In genomic region chr2:222982010-222982908, GRCh38 we compare ENCODE assay signal across 7 cellular contexts.
DNase-seq lines count a peak whose midpoint lies in the region; ATAC-seq and TF ChIP-seq lines count a peak whose summit lies in the region.

No MANE protein-coding gene starts in this region.

- H3K4me1 Mint-ChIP-seq in chondrocyte (ENCODE audit: low read depth): peaks cover 56% of the 10 kb centered on the region

- no peak overlapping the region for H3K4me3 Mint-ChIP-seq in chondrocyte (ENCODE audit: unreplicated experiment)

- peaks cover 11% of the 10 kb centered on the region for H3K36me3 Mint-ChIP-seq in chondrocyte (ENCODE audit: low read depth)

- H3K4me1 ChIP-seq in right lobe of liver: no peaks in the 10 kb centered on the region

- H3K9me3 Mint-ChIP-seq in chondrocyte (ENCODE audit: low read depth): peaks cover 23% of the 10 kb centered on the region

- no peaks in the 10 kb centered on the region for H3K36me3 ChIP-seq in right lobe of liver

- H3K27ac ChIP-seq in right lobe of liver: no peak overlapping the region

- H3K27me3 Mint-ChIP-seq in chondrocyte (ENCODE audit: low read depth): no peaks in the 10 kb centered on the region

- in situ Hi-C loops in GM13976 (cut with MboI; ENCODE audit: low sequenced_read_pairs, unreplicated experiment): loop anchor here (25.0 kb wide), 1 partner anchor 330 kb away; no protein-coding TSS in a partner anchor

- no peak for TF ChIP-seq POLR2A in right lobe of liver (IDR thresholded peaks at IDR 0.05)

- H3K27me3 ChIP-seq in right lobe of liver: no peaks in the 10 kb centered on the region

- intact Hi-C loops in right lobe of liver (cut with DNase I): no loop called here

- DNase-seq in GM04503 (ENCODE audit: low read depth) (peak; percentile 71), NCI-H526 (lab: John Stamatoyannopoulos, UW) (peak; percentile 59 to 76), chondrocyte (ENCODE audit: low spot score) (no peak), right lobe of liver (no peak), GM13976 (ENCODE audit: low spot score) (no peak)

- no peaks in the 10 kb centered on the region for H3K9me3 ChIP-seq in right lobe of liver

- TF ChIP-seq CTCF in chondrocyte (IDR thresholded peaks at IDR 0.05): peak; percentile 84
- peak; percentile 16 to 48 (median 26) for TF ChIP-seq CTCF in right lobe of liver (IDR thresholded peaks at IDR 0.05)
- no peak for TF ChIP-seq CTCF in GM13976 (IDR thresholded peaks at IDR 0.05; ENCODE audit: borderline replicate concordance, control extremely low read depth, extremely low read depth, insufficient read depth, missing control alignments)

- peak overlapping the region; percentile 91 for H3K27ac Mint-ChIP-seq in chondrocyte (ENCODE audit: unreplicated experiment)

- ATAC-seq in HG02938 (IDR thresholded peaks at IDR 0.05; ENCODE audit: unreplicated experiment) (peak; percentile 67), right lobe of liver (peak; percentile 45 to 96 (median 78)), GM19035 (IDR thresholded peaks at IDR 0.05; ENCODE audit: unreplicated experiment) (no peak)

- WGBS in right lobe of liver (ENCODE audit: insufficient coverage, low coverage, low lambda C conversion rate, missing lambda C conversion rate): 41% methylated on average over 8 of the region's 8 CpGs

- no peak overlapping the region for H3K4me3 ChIP-seq in right lobe of liver

Comparison
In these comparisons a context has a peak if more than half of its experiments do, and no peak if none do; other contexts are left out.
1. DNase-seq: peak in GM04503 (single experiment) and NCI-H526 (2 of 2); none in chondrocyte (single experiment), right lobe of liver (0 of 3) and GM13976 (single experiment).